9 cellular contexts compared by ENCODE assay signal in genomic region chr17:40310882-40311391, GRCh38. TPM values are rescaled to one million over a fixed set of nuclear protein-coding genes. Genes with fewer than 3 reads are reported as not detected.
DNase-seq lines count a peak whose midpoint lies in the region; ATAC-seq and TF ChIP-seq lines count a peak whose summit lies in the region.
"Had no signal": no experiment of that assay in that cellular context is flagged by ENCODE, and none has a peak within 500 bp of the region (broad histone marks: within the 10 kb centered on the region; RNA-seq: fewer than 3 reads in every experiment).

No MANE protein-coding gene starts in this region.

- intact Hi-C loops in breast epithelium (cut with DNase I; ENCODE audit: low total_unique reads) (no loop called here), lower lobe of right lung (cut with DNase I) (no loop called here), testis (cut with DNase I; ENCODE audit: low total_unique reads) (no loop called here)

- ATAC-seq in lower lobe of right lung (no peak), HG03175 (IDR thresholded peaks at IDR 0.05; ENCODE audit: unreplicated experiment) (no peak), GM18858 (IDR thresholded peaks at IDR 0.05; ENCODE audit: unreplicated experiment) (no peak)

- 69 to 82% methylated on average over 7 of the region's 7 CpGs for WGBS in testis, 2 donors

- no peaks in the 10 kb centered on the region for H3K9me3 ChIP-seq in KOPT-K1 (ENCODE audit: insufficient read depth, low read length, poor library complexity, severe bottlenecking)
- H3K9me3 ChIP-seq in breast epithelium: no peaks in the 10 kb centered on the region
- H3K9me3 ChIP-seq in lower lobe of right lung: no peaks in the 10 kb centered on the region
- no peaks in the 10 kb centered on the region for H3K9me3 ChIP-seq in testis

- no peak for TF ChIP-seq POLR2A in breast epithelium (IDR thresholded peaks at IDR 0.05)
- TF ChIP-seq POLR2A in testis (IDR thresholded peaks at IDR 0.05): no peak

- TF ChIP-seq CTCF in breast epithelium (IDR thresholded peaks at IDR 0.05) (no peak), lower lobe of right lung (IDR thresholded peaks at IDR 0.05) (no peak), testis (IDR thresholded peaks at IDR 0.05) (no peak)

- H3K36me3 ChIP-seq in KOPT-K1 (ENCODE audit: insufficient read depth, low read length) (no peaks in the 10 kb centered on the region), breast epithelium (no peaks in the 10 kb centered on the region), lower lobe of right lung (no peaks in the 10 kb centered on the region), testis (ENCODE audit: low read depth, missing control alignments) (no peaks in the 10 kb centered on the region)

- peak overlapping the region; percentile 42 for H3K27ac ChIP-seq in KOPT-K1 (ENCODE audit: low read depth, low read length, poor library complexity, severe bottlenecking)
- peak overlapping the region; percentile 94 to 97 for H3K27ac ChIP-seq in breast epithelium
- peak overlapping the region; percentile 76 for H3K27ac ChIP-seq in lower lobe of right lung
- H3K27ac ChIP-seq in testis: peak overlapping the region in 1 of 2 donors; percentile 21

- H3K4me3 ChIP-seq in breast epithelium (no peak overlapping the region), lower lobe of right lung (no peak overlapping the region), testis (no peak overlapping the region)

- H3K27me3 ChIP-seq in breast epithelium (no peaks in the 10 kb centered on the region), lower lobe of right lung (ENCODE audit: low read depth) (no peaks in the 10 kb centered on the region), testis (no peaks in the 10 kb centered on the region)

- peaks cover 41 to 84% of the 10 kb centered on the region in 2 donors for H3K4me1 ChIP-seq in breast epithelium
- peaks cover 100% of the 10 kb centered on the region for H3K4me1 ChIP-seq in lower lobe of right lung
- peaks cover 68% of the 10 kb centered on the region for H3K4me1 ChIP-seq in testis

- DNase-seq in breast epithelium (ENCODE audit: low spot score in 2 of 2): peak in 1 of 2 donors; percentile 18
- DNase-seq in lower lobe of right lung: no peak
- DNase-seq in testis: peak; percentile 48
- DNase-seq in GOT3 (lab: John Stamatoyannopoulos, UW): no peak
- DNase-seq in COLO829 (ENCODE audit: low spot score): no peak
- DNase-seq: NCI-H526 had no signal

RNA-seq across cellular contexts. Expression of gene RARA, which starts 2.0 kb away (rescaled TPM):
- total RNA-seq in breast epithelium (10 to 100 TPM; 14.2 to 31.2 (median 25.2) TPM), lower lobe of right lung (82.6 TPM), testis (10 to 100 TPM; 65.5 to 66.0 TPM)
- 49.8 TPM for polyA plus RNA-seq in testis (ENCODE audit: insufficient read depth, low read depth, low replicate concordance)

RNA-seq across cellular contexts. Expression of gene CDC6, which starts 23.3 kb away (rescaled TPM):
- total RNA-seq in breast epithelium (under 1 TPM; 0.29 to 0.98 (median 0.80) TPM), lower lobe of right lung (2.3 TPM), testis (10 to 100 TPM; 12.4 to 22.8 TPM)
- 14.7 TPM for polyA plus RNA-seq in testis (ENCODE audit: insufficient read depth, low read depth, low replicate concordance)

RNA-seq across cellular contexts. Expression of gene GJD3, which starts 53.6 kb away (rescaled TPM):
- total RNA-seq in breast epithelium: not detected
- total RNA-seq in lower lobe of right lung: 3.1 TPM
- total RNA-seq in testis: 1 to 10 TPM; 2.1 to 2.6 TPM
- not detected for polyA plus RNA-seq in testis (ENCODE audit: insufficient read depth, low read depth, low replicate concordance)
